In genomic region chr11:11640152-11640551, GRCh38 we compare ENCODE assay signal across 17 cellular contexts. TPM values are rescaled to one million over a fixed set of nuclear protein-coding genes. Genes with fewer than 3 reads are reported as not detected.
A peak's percentile ranks its signal among the peaks of the same experiment; 100 is the strongest.
DNase-seq lines count a peak whose midpoint lies in the region; TF ChIP-seq lines count a peak whose summit lies in the region.
"Had no signal": no experiment of that assay in that cellular context is flagged by ENCODE, and none has a peak within 500 bp of the region (broad histone marks: within the 10 kb centered on the region; RNA-seq: fewer than 3 reads in every experiment).

No MANE protein-coding gene starts in this region.

- H2AFZ ChIP-seq in mesenchymal stem cell (ENCODE audit: low read depth, low read length) (no peak overlapping the region), smooth muscle cell (ENCODE audit: low read depth) (no peak overlapping the region), trophoblast cell (ENCODE audit: insufficient read depth, low read length, poor library complexity) (no peak overlapping the region)
- H2AFZ ChIP-seq: GM23248 had no signal

- H3K9ac ChIP-seq in mesenchymal stem cell (ENCODE audit: low read length) (no peak overlapping the region), smooth muscle cell (ENCODE audit: low read depth) (no peak overlapping the region), trophoblast cell (ENCODE audit: low read length) (no peak overlapping the region)
- H3K9ac ChIP-seq: BLaER1, GM23248 had no signal

- H3K27me3 ChIP-seq in mesenchymal stem cell (ENCODE audit: control insufficient read depth in 1 of 2, insufficient read depth in 1 of 2, low read length in 2 of 2) (peaks cover 37 to 55% of the 10 kb centered on the region in 2 experiments), smooth muscle cell (ENCODE audit: low read depth) (no peaks in the 10 kb centered on the region), trophoblast cell (ENCODE audit: insufficient read depth, low read length) (no peaks in the 10 kb centered on the region)
- H3K27me3 ChIP-seq: BLaER1 had no signal

- DNase-seq in H4 (ENCODE audit: low spot score): peak; percentile 25
- peak; percentile 56 for DNase-seq in astrocyte of the hippocampus (ENCODE audit: low read depth, low spot score)
- peak; percentile 30 for DNase-seq in mesenchymal stem cell
- DNase-seq in smooth muscle cell (lab: John Stamatoyannopoulos, UW; ENCODE audit: unreplicated experiment): no peak
- no peak for DNase-seq in trophoblast cell
- DNase-seq in NCI-H2107 treated with DMSO at 0.1 percent for 48 hours (lab: John Stamatoyannopoulos, UW; ENCODE audit: unreplicated experiment): no peak
- no peak for DNase-seq in iPS-NIHi7 (ENCODE audit: extremely low spot score)
- DNase-seq in COLO829 (ENCODE audit: low spot score): no peak
- DNase-seq: 8988T; Caco-2; CD8-positive, alpha-beta memory T cell; GDM1; GM23248; HCEC 1CT had no signal

- WGBS in mesenchymal stem cell: 78% methylated on average over 1 of the region's 1 CpG
- WGBS in smooth muscle cell (ENCODE audit: low lambda C conversion rate): 33% methylated on average over 1 of the region's 1 CpG
- whole genome bisulfite sequencing in trophoblast cell (ENCODE audit: extremely low coverage, insufficient coverage, insufficient read length): no CpG with 5 or more reads among the region's 1 CpG

- H3K27ac ChIP-seq in mesenchymal stem cell (ENCODE audit: low read length, poor library complexity, severe bottlenecking) (no peak overlapping the region), smooth muscle cell (ENCODE audit: low read depth) (no peak overlapping the region), trophoblast cell (ENCODE audit: low read depth, low read length) (no peak overlapping the region)
- H3K27ac ChIP-seq: BLaER1, GM23248, HL-60 had no signal

- H3K18ac ChIP-seq in mesenchymal stem cell (ENCODE audit: low read depth in 1 of 2, low read length in 2 of 2) (peak overlapping the region in 1 of 2 experiments; percentile 35), trophoblast cell (ENCODE audit: low read length) (no peak overlapping the region)

- H2BK5ac ChIP-seq in mesenchymal stem cell (ENCODE audit: low read depth, low read length, poor library complexity, severe bottlenecking) (no peak overlapping the region), trophoblast cell (ENCODE audit: low read depth, low read length, poor library complexity) (no peak overlapping the region)

- H3K4me1 ChIP-seq in mesenchymal stem cell (ENCODE audit: control insufficient read depth, insufficient read depth, low read depth, low read length) (no peaks in the 10 kb centered on the region), smooth muscle cell (ENCODE audit: low read depth) (no peaks in the 10 kb centered on the region), trophoblast cell (ENCODE audit: control insufficient read depth in 1 of 2, insufficient read depth in 2 of 2, low read length in 2 of 2) (no peaks in the 10 kb centered on the region)
- H3K4me1 ChIP-seq: BLaER1, Caco-2 had no signal

- H3K23ac ChIP-seq in mesenchymal stem cell (ENCODE audit: low read length in 2 of 2) (no peak overlapping the region), trophoblast cell (ENCODE audit: low read length) (no peak overlapping the region)

- H4K20me1 ChIP-seq in smooth muscle cell (ENCODE audit: low read depth): no peaks in the 10 kb centered on the region
- H4K20me1 ChIP-seq: BLaER1 had no signal

- H4K8ac ChIP-seq in mesenchymal stem cell (ENCODE audit: low read length) (no peak overlapping the region), trophoblast cell (ENCODE audit: low read depth, low read length) (no peak overlapping the region)

- no peak overlapping the region for H3K4ac ChIP-seq in mesenchymal stem cell (ENCODE audit: low read depth in 1 of 2, low read length in 2 of 2)
- no peak overlapping the region for H3K4ac ChIP-seq in trophoblast cell (ENCODE audit: low read depth, low read length)

- H3K79me1 ChIP-seq in mesenchymal stem cell (replicated peaks; ENCODE audit: low read length, poor library complexity, severe bottlenecking): no peaks in the 10 kb centered on the region
- no peaks in the 10 kb centered on the region for H3K79me1 ChIP-seq in trophoblast cell (ENCODE audit: low read length)

- no peak overlapping the region for H2BK15ac ChIP-seq in mesenchymal stem cell (ENCODE audit: low read depth, poor library complexity, severe bottlenecking)

- H2AK5ac ChIP-seq in mesenchymal stem cell (ENCODE audit: low read length, severe bottlenecking) (no peak overlapping the region), trophoblast cell (ENCODE audit: low read length) (no peak overlapping the region)

- no peak for TF ChIP-seq CTCF in smooth muscle cell (IDR thresholded peaks at IDR 0.05; ENCODE audit: borderline replicate concordance, insufficient read depth, poor library complexity, severe bottlenecking)

- H3K14ac ChIP-seq in mesenchymal stem cell (ENCODE audit: low read length in 2 of 2) (no peak overlapping the region), trophoblast cell (ENCODE audit: low read length) (no peak overlapping the region)

- H3K79me2 ChIP-seq in smooth muscle cell (ENCODE audit: low read depth): no peaks in the 10 kb centered on the region
- H3K79me2 ChIP-seq in trophoblast cell (ENCODE audit: control insufficient read depth, insufficient read depth, low read length, poor library complexity): no peaks in the 10 kb centered on the region

- no peak overlapping the region for H4K91ac ChIP-seq in mesenchymal stem cell (ENCODE audit: low read length)
- no peak overlapping the region for H4K91ac ChIP-seq in trophoblast cell (ENCODE audit: low read depth, low read length)

- no peak overlapping the region for H4K12ac ChIP-seq in trophoblast cell (ENCODE audit: low read depth, low read length)

- H2BK120ac ChIP-seq in mesenchymal stem cell (ENCODE audit: low read depth, low read length) (no peak overlapping the region), trophoblast cell (ENCODE audit: insufficient read depth, low read length, poor library complexity) (no peak overlapping the region)

- no peaks in the 10 kb centered on the region for H3K36me3 ChIP-seq in mesenchymal stem cell (ENCODE audit: control insufficient read depth in 1 of 2, insufficient read depth in 2 of 2, low read depth in 1 of 2, low read length in 2 of 2)
- no peaks in the 10 kb centered on the region for H3K36me3 ChIP-seq in smooth muscle cell (ENCODE audit: low read depth)
- no peaks in the 10 kb centered on the region for H3K36me3 ChIP-seq in trophoblast cell (ENCODE audit: control insufficient read depth in 1 of 2, insufficient read depth in 2 of 2, low read length in 2 of 2)
- H3K36me3 ChIP-seq: BLaER1 had no signal

- no peak overlapping the region for H3K4me3 ChIP-seq in mesenchymal stem cell (ENCODE audit: insufficient read depth in 1 of 2, low read depth in 1 of 2, low read length in 2 of 2)
- H3K4me3 ChIP-seq in smooth muscle cell: no peak overlapping the region
- no peak overlapping the region for H3K4me3 ChIP-seq in trophoblast cell (ENCODE audit: low read depth, low read length)
- H3K4me3 ChIP-seq: BLaER1, GM23248 had no signal

- H2BK12ac ChIP-seq in mesenchymal stem cell (ENCODE audit: low read length in 2 of 2): no peak overlapping the region
- H2BK12ac ChIP-seq in trophoblast cell (ENCODE audit: low read length): no peak overlapping the region

- no peaks in the 10 kb centered on the region for H3K9me3 ChIP-seq in mesenchymal stem cell (ENCODE audit: control insufficient read depth, low read length)
- no peaks in the 10 kb centered on the region for H3K9me3 ChIP-seq in smooth muscle cell (replicated peaks; ENCODE audit: low read depth)
- H3K9me3 ChIP-seq in trophoblast cell (ENCODE audit: insufficient read depth, low read depth, low read length): peaks cover 2% of the 10 kb centered on the region
- H3K9me3 ChIP-seq: BLaER1, Caco-2 had no signal

- H3K4me2 ChIP-seq in mesenchymal stem cell (ENCODE audit: low read length, poor library complexity, severe bottlenecking) (no peak overlapping the region), smooth muscle cell (peak overlapping the region; percentile 16), trophoblast cell (ENCODE audit: low read length) (no peak overlapping the region)
- H3K4me2 ChIP-seq: BLaER1 had no signal

- H3F3A ChIP-seq in smooth muscle cell (ENCODE audit: low read depth): no peaks in the 10 kb centered on the region

RNA-seq across cellular contexts. Expression of gene GALNT18, which starts 18.3 kb away (rescaled TPM):
- total RNA-seq in H4 (2014; rRNA removed; shearing (Covaris generic)): 5.0 and 6.8 TPM in 2 replicates
- 1.7 TPM for polyA plus RNA-seq in mesenchymal stem cell (2013, experiment 1 of 2)
- polyA plus RNA-seq in mesenchymal stem cell (2013, experiment 2 of 2): 1.8 TPM
- total RNA-seq in smooth muscle cell: 11.2 and 11.5 TPM in 2 replicates
- 16.3 and 16.6 TPM in 2 replicates for polyA plus RNA-seq in smooth muscle cell
- 1.5 TPM in 2 replicates for polyA plus RNA-seq in trophoblast cell (2013)
- polyA plus RNA-seq: CD14-positive monocyte; CD8-positive, alpha-beta memory T cell had no signal

Comparison
In these comparisons a context has a peak if more than half of its experiments do, and no peak if none do; other contexts are left out.
1. DNase-seq: peak in H4 (single experiment), astrocyte of the hippocampus (single experiment) and mesenchymal stem cell (single experiment); none in smooth muscle cell (single experiment), trophoblast cell (0 of 2), NCI-H2107 treated with DMSO at 0.1 percent for 48 hours (single experiment), iPS-NIHi7 (single experiment) and COLO829 (single experiment).